ENCODE assay signal across 20 cellular contexts in the genomic region with DNA sequence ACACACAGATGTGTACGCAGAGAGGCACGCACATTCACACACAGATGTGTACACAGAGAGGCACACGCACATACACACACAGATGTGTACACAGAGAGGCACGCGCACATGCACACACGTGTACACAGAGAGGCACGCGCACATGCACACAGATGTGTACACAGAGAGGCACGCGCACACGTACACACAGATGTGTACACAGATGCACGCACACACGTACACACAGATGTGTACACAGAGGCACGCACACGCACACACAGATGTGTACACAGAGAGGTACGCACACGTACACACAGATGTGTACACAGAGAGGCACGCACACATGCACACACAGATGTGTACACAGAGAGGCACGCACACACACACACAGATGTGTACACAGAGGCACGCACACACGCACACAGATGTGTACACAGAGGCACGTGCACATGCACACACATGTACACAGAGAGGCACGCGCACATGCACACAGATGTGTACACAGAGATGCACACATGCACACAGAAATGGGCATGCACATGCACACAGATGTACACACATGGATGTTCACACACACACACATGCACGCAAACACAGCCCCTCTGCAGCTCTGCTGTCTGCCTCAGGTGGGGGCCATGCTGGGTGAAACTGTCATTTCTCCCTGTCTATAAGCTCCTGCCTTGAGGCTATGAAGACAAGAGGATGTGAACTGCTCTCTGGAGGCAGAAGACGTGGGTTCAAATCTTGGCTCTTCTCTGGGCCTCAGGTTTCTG. TPM values are rescaled to one million over a fixed set of nuclear protein-coding genes. Genes with fewer than 3 reads are reported as not detected.
DNase-seq lines count a peak whose midpoint lies in the region; ATAC-seq and TF ChIP-seq lines count a peak whose summit lies in the region.
"Had no signal": no experiment of that assay in that cellular context is flagged by ENCODE, and none has a peak within 500 bp of the region (broad histone marks: within the 10 kb centered on the region; RNA-seq: fewer than 3 reads in every experiment).

No MANE protein-coding gene starts in this region.

- no peak for TF ChIP-seq POLR2A in spleen (IDR thresholded peaks at IDR 0.05)

- intact Hi-C loops in spleen (cut with DNase I; ENCODE audit: low total_unique reads): no loop called here

- H3K4me1 Mint-ChIP-seq in glutamatergic neuron (ENCODE audit: low read depth, unreplicated experiment): peaks cover 24% of the 10 kb centered on the region
- H3K4me1 Mint-ChIP-seq in activated naive CD8-positive, alpha-beta T cell treated with anti-CD3 and anti-CD28 coated beads, Interleukin-2, amount 50 U/mL, for 24 hours: no peaks in the 10 kb centered on the region

- no peaks in the 10 kb centered on the region for H3K9me3 ChIP-seq in RWPE2 (ENCODE audit: severe bottlenecking)
- peaks cover 0 to 13% (median 8%) of the 10 kb centered on the region in 8 donors for H3K9me3 ChIP-seq in spleen

- H3K27me3 ChIP-seq in RWPE2 (ENCODE audit: insufficient read depth, poor library complexity, severe bottlenecking) (no peaks in the 10 kb centered on the region), spleen (replicated peaks in 1 of 7) (peaks cover 0 to 31% (median 0%) of the 10 kb centered on the region in 7 donors)

- H3K4me3 ChIP-seq in RWPE2 (ENCODE audit: severe bottlenecking): no peak overlapping the region
- H3K4me3 ChIP-seq in spleen: no peak overlapping the region
- H3K4me3 ChIP-seq: HAP-1 had no signal

- ATAC-seq in RWPE2 (ENCODE audit: low read depth): no peak
- no peak for ATAC-seq in activated naive CD8-positive, alpha-beta T cell treated with anti-CD3 and anti-CD28 coated beads, Interleukin-2, amount 50 U/mL, for 24 hours
- ATAC-seq: CD8-positive, alpha-beta T cell had no signal

- H3K27me3 Mint-ChIP-seq in glutamatergic neuron (ENCODE audit: unreplicated experiment): peaks cover 10% of the 10 kb centered on the region
- H3K27me3 Mint-ChIP-seq in activated naive CD8-positive, alpha-beta T cell treated with anti-CD3 and anti-CD28 coated beads, Interleukin-2, amount 50 U/mL, for 24 hours: peaks cover 2% of the 10 kb centered on the region

- WGBS in spleen, 5 donors: 88 to 94% (median 91%) methylated on average over 25 to 26 of the region's 26 CpGs

- H3K27ac Mint-ChIP-seq in glutamatergic neuron (ENCODE audit: unreplicated experiment): no peak overlapping the region
- H3K27ac Mint-ChIP-seq in activated naive CD8-positive, alpha-beta T cell treated with anti-CD3 and anti-CD28 coated beads, Interleukin-2, amount 50 U/mL, for 24 hours: no peak overlapping the region
- H3K27ac Mint-ChIP-seq: CD8-positive, alpha-beta T cell had no signal

- peak; percentile 2 for DNase-seq in activated naive CD4-positive, alpha-beta T cell treated with anti-CD3 and anti-CD28 coated beads, Interleukin-2, amount 50 U/mL, for 16 hours
- DNase-seq in activated naive CD4-positive, alpha-beta T cell (lab: John Stamatoyannopoulos, UW): no peak
- peak; percentile 65 for DNase-seq in RWPE2 (ENCODE audit: low spot score)
- peak; percentile 2 for DNase-seq in glutamatergic neuron
- DNase-seq in spleen: peak; percentile 25
- no peak for DNase-seq in middle frontal gyrus (ENCODE audit: extremely low spot score, low spot score)
- no peak for DNase-seq in activated naive CD8-positive, alpha-beta T cell treated with anti-CD3 and anti-CD28 coated beads, Interleukin-2, amount 50 U/mL, for 24 hours
- DNase-seq in NCI-H524 (lab: John Stamatoyannopoulos, UW): no peak
- DNase-seq: 8988T; CD8-positive, alpha-beta T cell; MV-4-11; NCI-H1436; NCI-H2029; NCI-H2171 treated with DMSO at 0.1 percent for 48 hours; NCI-H446 treated with DMSO at 0.1 percent for 48 hours; NCI-H774; RPMI8226 had no signal

- no peak for TF ChIP-seq CTCF in RWPE2 (IDR thresholded peaks at IDR 0.05; ENCODE audit: poor library complexity, severe bottlenecking)
- no peak for TF ChIP-seq CTCF in glutamatergic neuron (IDR thresholded peaks at IDR 0.05; ENCODE audit: partially characterized antibody, unreplicated experiment)
- TF ChIP-seq CTCF in spleen (IDR thresholded peaks at IDR 0.05 in 8 of 11, conservative IDR thresholded peaks at IDR 0.05 in 3 of 11): no peak

- no peak overlapping the region for H3K27ac ChIP-seq in RWPE2 (ENCODE audit: poor library complexity, severe bottlenecking)
- no peak overlapping the region for H3K27ac ChIP-seq in spleen

- H3K36me3 Mint-ChIP-seq in glutamatergic neuron (ENCODE audit: unreplicated experiment): no peaks in the 10 kb centered on the region
- peaks cover 2% of the 10 kb centered on the region for H3K36me3 Mint-ChIP-seq in activated naive CD8-positive, alpha-beta T cell treated with anti-CD3 and anti-CD28 coated beads, Interleukin-2, amount 50 U/mL, for 24 hours (ENCODE audit: low read depth)
- H3K36me3 Mint-ChIP-seq: CD8-positive, alpha-beta T cell had no signal

- no peaks in the 10 kb centered on the region for H3K36me3 ChIP-seq in RWPE2 (ENCODE audit: low read depth)
- no peaks in the 10 kb centered on the region for H3K36me3 ChIP-seq in spleen
- H3K36me3 ChIP-seq: HAP-1 had no signal

- peaks cover 22% of the 10 kb centered on the region for H3K9me3 Mint-ChIP-seq in glutamatergic neuron (ENCODE audit: unreplicated experiment)
- peaks cover 4% of the 10 kb centered on the region for H3K9me3 Mint-ChIP-seq in activated naive CD8-positive, alpha-beta T cell treated with anti-CD3 and anti-CD28 coated beads, Interleukin-2, amount 50 U/mL, for 24 hours
- H3K9me3 Mint-ChIP-seq: CD8-positive, alpha-beta T cell had no signal

- peak overlapping the region; percentile 20 for H3K4me3 Mint-ChIP-seq in glutamatergic neuron (ENCODE audit: unreplicated experiment)
- H3K4me3 Mint-ChIP-seq in activated naive CD8-positive, alpha-beta T cell treated with anti-CD3 and anti-CD28 coated beads, Interleukin-2, amount 50 U/mL, for 24 hours: no peak overlapping the region
- H3K4me3 Mint-ChIP-seq: CD8-positive, alpha-beta T cell had no signal

- H3K4me1 ChIP-seq in RWPE2 (ENCODE audit: insufficient read depth, poor library complexity, severe bottlenecking): peaks cover 16% of the 10 kb centered on the region
- H3K4me1 ChIP-seq in spleen: no peaks in the 10 kb centered on the region
- H3K4me1 ChIP-seq: HAP-1 had no signal

RNA-seq across cellular contexts. Expression of a gene that starts 14.3 kb away (rescaled TPM):
- 159 TPM for total RNA-seq in glutamatergic neuron (ENCODE audit: unreplicated experiment)
- 1 to 10 TPM in 2 of 7 donors, under 1 TPM in 2, not detected in 3; 0.57 to 2.2 (median 0.84) TPM for total RNA-seq in spleen
- polyA plus RNA-seq in spleen: under 1 TPM; 0.08 to 0.80 (median 0.24) TPM
- total RNA-seq: CD8-positive, alpha-beta T cell; HT1080 had no signal
- polyA plus RNA-seq: BJ had no signal

RNA-seq across cellular contexts. Expression of a gene that starts 42.6 kb away (rescaled TPM):
- not detected for total RNA-seq in glutamatergic neuron (ENCODE audit: unreplicated experiment)
- total RNA-seq in spleen: under 1 TPM in 1 of 7 donors, not detected in 6; 0.26 TPM
- polyA plus RNA-seq in spleen: not detected
- total RNA-seq: CD8-positive, alpha-beta T cell; HT1080 had no signal
- polyA plus RNA-seq: BJ had no signal

Comparison
In these comparisons a context has a peak if more than half of its experiments do, and no peak if none do; other contexts are left out.
1. DNase-seq: peak in activated naive CD4-positive, alpha-beta T cell treated with anti-CD3 and anti-CD28 coated beads, Interleukin-2, amount 50 U/mL, for 16 hours (single experiment), RWPE2 (single experiment), glutamatergic neuron (single experiment) and spleen (single experiment); none in activated naive CD4-positive, alpha-beta T cell (0 of 4), middle frontal gyrus (single experiment), activated naive CD8-positive, alpha-beta T cell treated with anti-CD3 and anti-CD28 coated beads, Interleukin-2, amount 50 U/mL, for 24 hours (single experiment) and NCI-H524 (0 of 2).
2. RNA of a gene that starts 14.3 kb away (total RNA-seq): 159 TPM in glutamatergic neuron (single experiment); 0.57 to 2.2 TPM in spleen; every median in the first group is over 10 times any median in the second.